ENCODE assay signal across 18 cellular contexts in the genomic region with DNA sequence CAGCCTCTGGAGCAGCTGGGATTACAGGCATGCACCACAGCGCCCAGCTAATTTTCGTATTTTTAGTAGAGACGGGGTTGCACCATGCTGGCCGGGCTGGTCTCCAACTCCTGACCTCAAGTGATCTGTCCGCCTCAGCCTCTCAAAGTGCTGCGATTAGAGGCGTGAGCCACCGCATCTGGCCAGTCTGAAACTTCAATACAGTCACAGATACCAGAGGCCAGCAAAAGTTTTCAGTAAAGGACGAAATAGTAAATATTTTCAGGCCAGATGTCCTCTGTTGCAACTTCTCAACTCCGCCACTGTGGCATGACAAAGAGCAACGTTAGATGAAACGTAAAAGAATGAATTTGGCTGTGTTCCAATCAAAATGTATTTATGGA.
A peak's percentile ranks its signal among the peaks of the same experiment; 100 is the strongest.
DNase-seq lines count a peak whose midpoint lies in the region; ATAC-seq and TF ChIP-seq lines count a peak whose summit lies in the region.
"Had no signal": no experiment of that assay in that cellular context is flagged by ENCODE, and none has a peak within 500 bp of the region (broad histone marks: within the 10 kb centered on the region; RNA-seq: fewer than 3 reads in every experiment).

No MANE protein-coding gene starts in this region.

- in situ Hi-C loops in brain microvascular endothelial cell (cut with HindIII; ENCODE audit: low pct_ligation_motif_present, low sequenced_read_pairs) = no loop called here

- no peaks in the 10 kb centered on the region for H3K4me1 ChIP-seq in upper lobe of right lung
- H3K4me1 ChIP-seq: BLaER1 had no signal

- H3K4me3 ChIP-seq in brain microvascular endothelial cell (ENCODE audit: low read depth, low read length) (no peak overlapping the region), upper lobe of right lung (no peak overlapping the region)
- H3K4me3 ChIP-seq: BLaER1 had no signal

- peak; percentile 51 for DNase-seq in brain microvascular endothelial cell
- peak; percentile 85 for DNase-seq in Right ventricle myocardium superior
- DNase-seq in mucosa of gallbladder (ENCODE audit: low spot score) = peak; percentile 60
- no peak for DNase-seq in upper lobe of right lung
- no peak for DNase-seq in NCI-H1417 treated with DMSO at 0.1 percent for 48 hours (lab: John Stamatoyannopoulos, UW)
- DNase-seq in NCI-H128 (lab: John Stamatoyannopoulos, UW; ENCODE audit: unreplicated experiment) = no peak
- DNase-seq in UCSD-AML1 (lab: John Stamatoyannopoulos, UW; ENCODE audit: unreplicated experiment) = no peak
- DNase-seq: activated CD8-positive, alpha-beta memory T cell treated with anti-CD3 and anti-CD28 coated beads for 24 hours; activated naive CD8-positive, alpha-beta T cell treated with anti-CD3 and anti-CD28 coated beads for 36 hours; erythroblast; HFFc6; hippocampal formation; NCI-H1417; NCI-H774; SK-N-SH; stimulated activated CD4-positive, alpha-beta T cell treated with anti-CD3 and anti-CD28 coated beads, Interleukin-2, amount 100 ng/mL, for 48 hours had no signal

- ATAC-seq in Right ventricle myocardium superior (ENCODE audit: poor library complexity) = peak; percentile 86
- ATAC-seq in upper lobe of right lung = peak; percentile 30
- ATAC-seq in HG03095 (IDR thresholded peaks at IDR 0.05; ENCODE audit: unreplicated experiment) = no peak

- TF ChIP-seq CTCF in brain microvascular endothelial cell (IDR thresholded peaks at IDR 0.05; ENCODE audit: low read depth, low read length, missing control alignments) = peak; percentile 19
- no peak for TF ChIP-seq CTCF in upper lobe of right lung (IDR thresholded peaks at IDR 0.05)

- intact Hi-C loops in Right ventricle myocardium superior (cut with DNase I) = no loop called here
- intact Hi-C loops in upper lobe of right lung (cut with DNase I) = no loop called here

- no peaks in the 10 kb centered on the region for H3K36me3 ChIP-seq in brain microvascular endothelial cell (replicated peaks)
- no peaks in the 10 kb centered on the region for H3K36me3 ChIP-seq in upper lobe of right lung
- H3K36me3 ChIP-seq: BLaER1 had no signal

- H3K27me3 ChIP-seq in brain microvascular endothelial cell (replicated peaks) (no peaks in the 10 kb centered on the region), upper lobe of right lung (no peaks in the 10 kb centered on the region)
- H3K27me3 ChIP-seq: BLaER1 had no signal

- H3K9me3 ChIP-seq in upper lobe of right lung = no peaks in the 10 kb centered on the region
- H3K9me3 ChIP-seq: BLaER1, SK-N-SH had no signal

- H3K27ac ChIP-seq in brain microvascular endothelial cell (peak overlapping the region; percentile 44), upper lobe of right lung (no peak overlapping the region)
- H3K27ac ChIP-seq: BLaER1 had no signal

Comparison
In these comparisons a context has a peak if more than half of its experiments do, and no peak if none do; other contexts are left out.
1. DNase-seq: peak in brain microvascular endothelial cell (single experiment), Right ventricle myocardium superior (single experiment) and mucosa of gallbladder (single experiment); none in upper lobe of right lung (single experiment), NCI-H1417 treated with DMSO at 0.1 percent for 48 hours (single experiment), NCI-H128 (single experiment) and UCSD-AML1 (single experiment).